Comparison of ENCODE assay signal across 8 cellular contexts in the genomic region with DNA sequence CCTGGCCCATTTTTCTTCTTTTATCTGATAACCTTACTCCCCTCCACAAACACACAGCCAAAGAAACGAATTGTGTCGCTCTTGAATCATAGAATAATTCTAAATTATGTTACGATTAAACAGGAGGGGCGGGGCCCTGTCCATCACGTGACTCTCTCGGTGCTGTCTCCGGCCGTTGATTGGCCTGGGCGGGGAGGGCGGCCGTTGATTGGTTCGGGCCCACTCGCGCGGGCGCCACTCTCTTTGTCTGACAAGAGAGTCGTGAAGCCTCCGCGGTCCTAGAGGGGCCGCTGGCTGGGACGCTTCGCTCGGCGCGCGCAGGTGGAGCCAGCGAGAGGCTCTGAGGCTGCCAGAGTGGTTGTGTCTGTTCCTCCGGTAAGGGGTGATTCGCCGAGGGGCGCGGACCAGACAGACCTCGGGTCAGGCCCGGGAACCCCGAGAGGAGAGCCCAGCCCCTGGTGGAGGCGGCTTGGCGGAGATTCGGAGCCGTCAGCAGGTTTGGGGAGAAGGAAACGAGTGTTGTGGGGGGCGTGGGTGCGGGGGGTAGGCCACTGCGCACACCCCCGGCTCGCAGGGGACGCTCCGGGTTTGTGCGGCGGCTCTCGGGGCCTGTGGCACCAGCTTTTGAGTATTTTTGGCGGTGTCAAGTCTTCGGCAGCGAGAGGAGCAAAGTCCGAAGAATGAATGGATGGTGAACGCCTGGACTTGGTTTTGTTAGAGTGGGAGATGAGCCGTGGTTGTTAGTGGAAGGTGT. TPM values are rescaled to one million over a fixed set of nuclear protein-coding genes. Genes with fewer than 3 reads are reported as not detected.
DNase-seq lines count a peak whose midpoint lies in the region; TF ChIP-seq lines count a peak whose summit lies in the region.

A gene (plus strand): TSS at position 330 of the 754 bp plus-strand sequence. CDS start 3,567 bp downstream, outside the sequence.

- H3K36me3 Mint-ChIP-seq in H9 (ENCODE audit: insufficient read depth in 1 of 3, low read depth in 3 of 3) (peaks cover 8 to 14% (median 12%) of the 10 kb centered on the region in 3 experiments), nephron (ENCODE audit: low read depth) (peaks cover 10% of the 10 kb centered on the region)
- peaks cover 11% of the 10 kb centered on the region for H3K36me3 Mint-ChIP-seq in stimulated activated naive CD8-positive, alpha-beta T cell treated with anti-CD3 and anti-CD28 coated beads, Interleukin-15, Interleukin-2, amounts not matched to agents 100 ng/mL and 50 ng/mL, for 24 hours (ENCODE audit: low read depth)

- H3K4me1 ChIP-seq in H9 (ENCODE audit: insufficient read depth, low read length) = no peaks in the 10 kb centered on the region; the same call in 1 of the 2 replicates

- DNase-seq in ELR (ENCODE audit: low read depth) (peak; percentile 96), H9 (peak; percentile 98), MG63 (peak; percentile 96), SHP77 treated with DMSO at 0.1 percent for 48 hours (lab: John Stamatoyannopoulos, UW) (peak; percentile 85), fibroblast of the aortic adventitia (ENCODE audit: low read depth) (peak; percentile 94)
- peak; percentile 100 for DNase-seq in activated effector memory CD4-positive, alpha-beta T cell treated with anti-CD3 and anti-CD28 coated beads, Interleukin-2, amount 50 U/mL, for 16 hours

- no peaks in the 10 kb centered on the region for H4K20me1 ChIP-seq in H9 (ENCODE audit: control insufficient read depth, insufficient read depth, insufficient read length)

- H2BK12ac ChIP-seq in H9 (ENCODE audit: insufficient read length, low read depth, low read length) = no peak within 1 kb of the TSS

- H3K4me3 Mint-ChIP-seq in H9 = peak within 1 kb of the TSS; percentile 96
- peak within 1 kb of the TSS; percentile 98 for H3K4me3 Mint-ChIP-seq in nephron
- peak within 1 kb of the TSS; percentile 97 for H3K4me3 Mint-ChIP-seq in stimulated activated naive CD8-positive, alpha-beta T cell treated with anti-CD3 and anti-CD28 coated beads, Interleukin-15, Interleukin-2, amounts not matched to agents 100 ng/mL and 50 ng/mL, for 24 hours

- peak within 1 kb of the TSS; percentile 80 for H3K9ac ChIP-seq in H9 (ENCODE audit: extremely low read depth, insufficient read length, low read length)

- H2AFZ ChIP-seq in H9 (ENCODE audit: low read length) = no peak within 1 kb of the TSS

- H3K27ac Mint-ChIP-seq in H9 (peak within 1 kb of the TSS; percentile 98 to 99 (median 98)), nephron (peak within 1 kb of the TSS; percentile 85 to 99 (median 96))
- H3K27ac Mint-ChIP-seq in stimulated activated naive CD8-positive, alpha-beta T cell treated with anti-CD3 and anti-CD28 coated beads, Interleukin-15, Interleukin-2, amounts not matched to agents 100 ng/mL and 50 ng/mL, for 24 hours = peak within 1 kb of the TSS; percentile 90

- no peak within 1 kb of the TSS for H3K4ac ChIP-seq in H9 (ENCODE audit: low read depth, low read length)

- no peak within 1 kb of the TSS for H3T11ph ChIP-seq in H9 (ENCODE audit: low read length)

- H2BK120ac ChIP-seq in H9 (ENCODE audit: low read depth, low read length, poor library complexity, severe bottlenecking) = no peak within 1 kb of the TSS

- no peak within 1 kb of the TSS for H4K5ac ChIP-seq in H9 (ENCODE audit: insufficient read length, low read depth, low read length)

- H3K79me1 ChIP-seq in H9 (ENCODE audit: insufficient read depth, low read depth, low read length, poor library complexity, severe bottlenecking) = peaks cover 12% of the 10 kb centered on the region

- TF ChIP-seq CTCF in H9 (conservative IDR thresholded peaks at IDR 0.05) (no peak), fibroblast of the aortic adventitia (IDR thresholded peaks at IDR 0.05; ENCODE audit: insufficient read depth, low read length) (no peak), nephron (IDR thresholded peaks at IDR 0.05; ENCODE audit: unreplicated experiment in 3 of 3) (no peak)

- H2BK20ac ChIP-seq in H9 (ENCODE audit: low read depth, low read length, poor library complexity, severe bottlenecking) = no peak within 1 kb of the TSS

- no peak within 1 kb of the TSS for H3K23ac ChIP-seq in H9 (ENCODE audit: insufficient read length, low read depth, low read length)

- peak within 1 kb of the TSS; percentile 5 for H3K18ac ChIP-seq in H9 (ENCODE audit: insufficient read length, low read depth, low read length)

- no peak within 1 kb of the TSS for H4K91ac ChIP-seq in H9 (ENCODE audit: insufficient read length, low read depth, low read length)

- H3K9me3 ChIP-seq in H9 (ENCODE audit: control insufficient read depth, low read depth, low read length) = no peaks in the 10 kb centered on the region
- H3K9me3 ChIP-seq in MG63 = no peaks in the 10 kb centered on the region

- no peak within 1 kb of the TSS for H4K8ac ChIP-seq in H9 (replicated peaks; ENCODE audit: insufficient read length, low read depth, low read length)

- WGBS in H9 (ENCODE audit: extremely low coverage, insufficient read length, low lambda C conversion rate) = no CpG with 5 or more reads among the region's 56 CpGs

- no peaks in the 10 kb centered on the region for H3K27me3 ChIP-seq in H9 (ENCODE audit: insufficient read depth, low read length)
- no peaks in the 10 kb centered on the region for H3K27me3 ChIP-seq in MG63

- peak within 1 kb of the TSS; percentile 2; the same call in 1 of the 2 replicates for H3K14ac ChIP-seq in H9 (ENCODE audit: insufficient read depth, low read length)

- no peak within 1 kb of the TSS for H2BK15ac ChIP-seq in H9 (ENCODE audit: low read depth, low read length)

- H3K4me2 ChIP-seq in H9 (ENCODE audit: insufficient read depth, insufficient read length, low read length) = peak within 1 kb of the TSS; percentile 94

- H3K4me3 ChIP-seq in MG63 (peak within 1 kb of the TSS; percentile 89), fibroblast of the aortic adventitia (ENCODE audit: low read depth, low read length) (peak within 1 kb of the TSS; percentile 73)

- peaks cover 2% of the 10 kb centered on the region for H3K27me3 Mint-ChIP-seq in H9 (ENCODE audit: low read depth)
- H3K27me3 Mint-ChIP-seq in nephron (ENCODE audit: low read depth) = peaks cover 24% of the 10 kb centered on the region
- H3K27me3 Mint-ChIP-seq in stimulated activated naive CD8-positive, alpha-beta T cell treated with anti-CD3 and anti-CD28 coated beads, Interleukin-15, Interleukin-2, amounts not matched to agents 100 ng/mL and 50 ng/mL, for 24 hours = no peaks in the 10 kb centered on the region

- peaks cover 10 to 24% of the 10 kb centered on the region in 2 experiments for H3K4me1 Mint-ChIP-seq in H9
- peaks cover 10% of the 10 kb centered on the region for H3K4me1 Mint-ChIP-seq in nephron
- H3K4me1 Mint-ChIP-seq in stimulated activated naive CD8-positive, alpha-beta T cell treated with anti-CD3 and anti-CD28 coated beads, Interleukin-15, Interleukin-2, amounts not matched to agents 100 ng/mL and 50 ng/mL, for 24 hours (ENCODE audit: low read depth) = peaks cover 35% of the 10 kb centered on the region

- H3K27ac ChIP-seq in H9 (ENCODE audit: insufficient read length, low read depth, low read length) = peak within 1 kb of the TSS; percentile 12

- no peak within 1 kb of the TSS for H2BK5ac ChIP-seq in H9 (ENCODE audit: insufficient read length, low read length)

- H3K36me3 ChIP-seq in MG63 = no peaks in the 10 kb centered on the region

- H3K9me3 Mint-ChIP-seq in H9 = no peaks in the 10 kb centered on the region; a peak in 1 of 5 replicates
- H3K9me3 Mint-ChIP-seq in nephron = no peaks in the 10 kb centered on the region
- no peaks in the 10 kb centered on the region for H3K9me3 Mint-ChIP-seq in stimulated activated naive CD8-positive, alpha-beta T cell treated with anti-CD3 and anti-CD28 coated beads, Interleukin-15, Interleukin-2, amounts not matched to agents 100 ng/mL and 50 ng/mL, for 24 hours

- H2AK5ac ChIP-seq in H9 (ENCODE audit: insufficient read length, low read length) = no peak within 1 kb of the TSS

- no peak within 1 kb of the TSS for H3K56ac ChIP-seq in H9 (ENCODE audit: insufficient read length, low read depth, low read length)

- H3K79me2 ChIP-seq in H9 (ENCODE audit: insufficient read depth, low read length) = peaks cover 17% of the 10 kb centered on the region; the same call in 1 of the 2 replicates

- peaks cover 5% of the 10 kb centered on the region for H3K23me2 ChIP-seq in H9 (ENCODE audit: insufficient read length, low read depth, low read length, poor library complexity, severe bottlenecking)

RNA-seq across cellular contexts. Expression of the gene that starts here (rescaled TPM):
- total RNA-seq in H9 (2021) = 14.0 and 15.1 TPM in 2 replicates
- 4.2 and 5.0 TPM in 2 replicates for total RNA-seq in MG63 (2014; rRNA removed; shearing (Covaris generic); ENCODE audit: low replicate concordance)
- 3.9 and 6.9 TPM in 2 replicates for total RNA-seq in fibroblast of the aortic adventitia (ENCODE audit: low replicate concordance)

Comparison
In these comparisons a context has a peak if more than half of its experiments do, and no peak if none do; other contexts are left out.
1. Peak in every context shown above with its lines: DNase-seq, H3K4me3 ChIP-seq and H3K27ac ChIP-seq.